In genomic region chr16:67399218-67399733, GRCh38 we compare ENCODE assay signal across 8 cellular contexts. TPM values are rescaled to one million over a fixed set of nuclear protein-coding genes. Genes with fewer than 3 reads are reported as not detected.
DNase-seq lines count a peak whose midpoint lies in the region; ATAC-seq lines count a peak whose summit lies in the region.

No MANE protein-coding gene starts in this region.

- H3K4me1 Mint-ChIP-seq in activated naive CD8-positive, alpha-beta T cell treated with anti-CD3 and anti-CD28 coated beads for 36 hours, result peaks cover 6% of the 10 kb centered on the region

- H3K9me3 ChIP-seq in NT2/D1 (ENCODE audit: insufficient read depth, low read length), result no peaks in the 10 kb centered on the region

- peaks cover 37% of the 10 kb centered on the region for H3K27me3 ChIP-seq in NT2/D1 (ENCODE audit: insufficient read depth, insufficient read length)

- no peak overlapping the region for H3K4me3 Mint-ChIP-seq in activated naive CD8-positive, alpha-beta T cell treated with anti-CD3 and anti-CD28 coated beads for 36 hours

- no peak for ATAC-seq in GM21737 (IDR thresholded peaks at IDR 0.05; ENCODE audit: unreplicated experiment)

- H3K4me1 ChIP-seq in NT2/D1 (ENCODE audit: insufficient read depth, insufficient read length), result peaks cover 48% of the 10 kb centered on the region

- H3K36me3 ChIP-seq in NT2/D1 (ENCODE audit: insufficient read depth, insufficient read length, low read length), result no peaks in the 10 kb centered on the region

- H3K36me3 Mint-ChIP-seq in activated naive CD8-positive, alpha-beta T cell treated with anti-CD3 and anti-CD28 coated beads for 36 hours, result no peaks in the 10 kb centered on the region

- no peak overlapping the region for H3K4me3 ChIP-seq in NT2/D1 (ENCODE audit: insufficient read length, low read depth)

- H3K9me3 Mint-ChIP-seq in activated naive CD8-positive, alpha-beta T cell treated with anti-CD3 and anti-CD28 coated beads for 36 hours, result no peaks in the 10 kb centered on the region

- H3K27ac Mint-ChIP-seq in activated naive CD8-positive, alpha-beta T cell treated with anti-CD3 and anti-CD28 coated beads for 36 hours, result no peak overlapping the region

- peak overlapping the region; percentile 65 for H3K9ac ChIP-seq in NT2/D1 (ENCODE audit: insufficient read length, low read depth)

- DNase-seq in CD1c-positive myeloid dendritic cell (ENCODE audit: extremely low spot score) (peak; percentile 65), NT2/D1 (ENCODE audit: low read depth, low spot score) (no peak), hippocampal formation (lab: John Stamatoyannopoulos, UW) (peak; percentile 25 to 36), SK-N-DZ (ENCODE audit: low spot score) (no peak), NCI-H2227 (lab: John Stamatoyannopoulos, UW; ENCODE audit: unreplicated experiment) (no peak)
- peak; percentile 70 for DNase-seq in activated naive CD8-positive, alpha-beta T cell treated with anti-CD3 and anti-CD28 coated beads for 36 hours
- peak; percentile 21 to 50 for DNase-seq in stimulated activated CD4-positive, alpha-beta T cell treated with anti-CD3 and anti-CD28 coated beads, Interleukin-1b, Interleukin-23, amount 100 ng/mL, for 4 hours (ENCODE audit: low read depth in 2 of 2)

- peaks cover 16% of the 10 kb centered on the region for H3K27me3 Mint-ChIP-seq in activated naive CD8-positive, alpha-beta T cell treated with anti-CD3 and anti-CD28 coated beads for 36 hours

RNA-seq across cellular contexts. Expression of gene TPPP3, which starts 6.0 kb away (rescaled TPM):
- not detected for total RNA-seq in activated naive CD8-positive, alpha-beta T cell treated with anti-CD3 and anti-CD28 coated beads for 36 hours
- 4.2 and 5.8 TPM in 2 replicates for polyA plus RNA-seq in SK-N-DZ (2014; cell fraction: cytosol; rRNA removed)
- 5.0 and 8.0 TPM in 2 replicates for polyA plus RNA-seq in SK-N-DZ (2014; cell fraction: nucleus; rRNA removed)

RNA-seq across cellular contexts. Expression of gene ZDHHC1, which starts 17.0 kb away (rescaled TPM):
- total RNA-seq in activated naive CD8-positive, alpha-beta T cell treated with anti-CD3 and anti-CD28 coated beads for 36 hours, result 1 to 10 TPM in 1 of 2 experiments, under 1 TPM in 1; 0.76 to 1.2 TPM
- polyA plus RNA-seq in SK-N-DZ (2014; cell fraction: cytosol; rRNA removed), result 8.7 and 15.7 TPM in 2 replicates
- 15.0 and 29.7 TPM in 2 replicates for polyA plus RNA-seq in SK-N-DZ (2014; cell fraction: nucleus; rRNA removed)

RNA-seq across cellular contexts. Expression of gene HSD11B2, which starts 31.6 kb away (rescaled TPM):
- total RNA-seq in activated naive CD8-positive, alpha-beta T cell treated with anti-CD3 and anti-CD28 coated beads for 36 hours, result 1 to 10 TPM; 2.8 to 3.1 TPM
- 16.8 and 26.2 TPM in 2 replicates for polyA plus RNA-seq in SK-N-DZ (2014; cell fraction: cytosol; rRNA removed)
- 48.0 and 51.3 TPM in 2 replicates for polyA plus RNA-seq in SK-N-DZ (2014; cell fraction: nucleus; rRNA removed)

Comparison
In these comparisons a context has a peak if more than half of its experiments do, and no peak if none do; other contexts are left out.
1. DNase-seq: peak in CD1c-positive myeloid dendritic cell (single experiment), activated naive CD8-positive, alpha-beta T cell treated with anti-CD3 and anti-CD28 coated beads for 36 hours (single experiment), hippocampal formation (2 of 2) and stimulated activated CD4-positive, alpha-beta T cell treated with anti-CD3 and anti-CD28 coated beads, Interleukin-1b, Interleukin-23, amount 100 ng/mL, for 4 hours (2 of 2); none in NT2/D1 (single experiment), SK-N-DZ (single experiment) and NCI-H2227 (single experiment).